20 cellular contexts compared by ENCODE assay signal in the genomic region with DNA sequence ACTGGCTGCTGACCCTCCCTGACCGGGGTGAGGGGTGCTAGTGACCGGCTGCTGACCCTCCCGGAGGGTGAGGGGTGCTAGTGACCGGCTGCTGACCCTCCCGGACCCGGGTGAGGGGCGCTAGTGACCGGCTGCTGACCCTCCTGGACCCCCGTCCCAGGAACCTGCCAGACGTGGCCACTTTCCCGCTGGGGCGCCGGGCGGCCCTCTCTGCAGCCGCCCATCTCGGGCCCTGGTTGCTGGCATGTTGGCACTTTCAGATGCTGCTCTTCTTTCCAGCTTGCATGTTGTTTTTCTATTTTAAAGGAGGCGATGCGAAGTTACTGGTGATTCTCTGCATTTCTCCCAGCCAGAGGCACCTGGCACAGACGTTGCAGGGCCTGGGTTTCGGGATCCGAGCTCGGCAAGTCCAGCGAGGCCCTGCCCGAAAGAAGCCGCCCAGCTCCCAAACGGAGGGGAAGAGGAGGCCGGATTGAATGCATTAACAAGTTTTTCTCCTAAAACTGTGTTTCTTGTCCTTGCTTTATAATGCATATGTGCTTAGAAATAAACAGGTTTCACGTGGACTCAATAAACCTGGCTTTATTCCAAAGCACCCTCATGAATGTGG. TPM values are rescaled to one million over a fixed set of nuclear protein-coding genes. Genes with fewer than 3 reads are reported as not detected.
"Had no signal": no experiment of that assay in that cellular context is flagged by ENCODE, and none has a peak within 500 bp of the region (broad histone marks: within the 10 kb centered on the region; RNA-seq: fewer than 3 reads in every experiment).

No MANE protein-coding gene starts in this region.

- DNase-seq: effector memory CD4-positive, alpha-beta T cell; immature natural killer cell; mesendoderm; naive B cell; nucleus accumbens; psoas muscle; retina; small intestine; stimulated activated CD4-positive, alpha-beta T cell treated with anti-CD3 and anti-CD28 coated beads, Interleukin-2, amount 100 ng/mL, for 48 hours; stimulated activated naive CD4-positive, alpha-beta T cell treated with Interleukin-2 at 50 U/mL for 16 hours; thyroid gland; uterus had no signal

- H3K4me1 ChIP-seq: pancreas, psoas muscle had no signal

- ATAC-seq: esophagus mucosa, left lung, pancreas had no signal

- H3K9me3 ChIP-seq: suprapubic skin, thyroid gland had no signal

- H3K27ac ChIP-seq: left lung, pancreas, psoas muscle, suprapubic skin, thyroid gland, uterus had no signal

- H3K27me3 ChIP-seq: left lung, pancreas, suprapubic skin, thyroid gland, uterus had no signal

- H3K4me3 ChIP-seq: left lung, pancreas, psoas muscle, suprapubic skin, thyroid gland, uterus had no signal

- H3K36me3 ChIP-seq: left lung, pancreas, suprapubic skin, thyroid gland, uterus had no signal

RNA-seq across cellular contexts. Expression of gene FRMD1, which starts 34.4 kb away (rescaled TPM):
- total RNA-seq: esophagus mucosa, fibroblast of lung, left lung, lung microvascular endothelial cell, pancreas had no signal
- polyA plus RNA-seq: fibroblast of lung, immature natural killer cell, keratinocyte, neural cell had no signal

RNA-seq across cellular contexts. Expression of gene KIF25, which starts 47.2 kb away (rescaled TPM):
- total RNA-seq: esophagus mucosa, lung microvascular endothelial cell, thyroid gland had no signal
- polyA plus RNA-seq: fibroblast of lung, immature natural killer cell, keratinocyte, neural cell had no signal
